1 cellular context compared by ENCODE assay signal in the genomic region with DNA sequence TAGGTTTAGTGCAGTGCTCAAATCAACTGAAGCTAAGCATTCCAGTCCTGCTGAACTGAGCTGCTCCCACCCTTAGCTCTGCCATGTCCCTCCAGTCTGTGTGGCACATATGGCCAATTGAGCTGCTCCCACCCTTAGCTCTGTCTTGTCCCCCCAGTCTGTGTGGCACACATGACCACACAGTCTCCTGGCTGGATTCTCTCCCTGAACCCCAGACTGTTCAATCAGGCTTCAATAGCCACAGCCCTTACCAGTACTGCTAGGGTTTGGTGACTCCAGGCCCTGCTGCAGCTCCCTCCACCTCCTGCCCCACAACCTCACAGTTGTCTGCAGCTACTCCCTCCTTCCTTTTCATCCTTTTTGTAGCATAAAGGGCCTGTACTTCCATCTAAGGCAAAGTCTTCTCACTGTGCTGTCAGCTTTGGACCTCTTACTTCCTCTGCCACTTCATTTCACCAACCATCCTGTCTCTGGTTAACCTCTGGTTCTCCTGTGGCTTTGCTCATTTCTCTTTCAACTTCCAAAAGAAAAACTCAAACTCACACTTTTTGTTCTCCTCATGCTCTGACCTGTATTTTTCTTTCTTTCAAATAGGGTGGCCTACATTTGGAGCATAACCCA.
A peak's percentile ranks its signal among the peaks of the same experiment; 100 is the strongest.
TF ChIP-seq lines count a peak whose summit lies in the region.

No MANE protein-coding gene starts in this region.

TF ChIP-seq in GM12878, 131 proteins besides CTCF, POLR2A, EP300 and RAD21 (continued from another document and continues in another):
- TF ChIP-seq ZNF687 (IDR thresholded peaks at IDR 0.05) = no peak
- no peak for TF ChIP-seq TAF1 (IDR thresholded peaks at IDR 0.05; ENCODE audit: borderline replicate concordance, low read depth, low read length)
- TF ChIP-seq CHD4 (IDR thresholded peaks at IDR 0.05) = no peak
- peak; percentile 51; the same call in 1 of the 2 replicates for TF ChIP-seq CBFB (IDR thresholded peaks at IDR 0.05; ENCODE audit: low read depth)
- TF ChIP-seq NFXL1 (IDR thresholded peaks at IDR 0.05; ENCODE audit: borderline replicate concordance) = no peak
- no peak for TF ChIP-seq SKIL (IDR thresholded peaks at IDR 0.05; ENCODE audit: low read depth, poor library complexity, severe bottlenecking)
- peak; percentile 47 for TF ChIP-seq FOXM1 (IDR thresholded peaks at IDR 0.05; ENCODE audit: low read depth, low read length)
- TF ChIP-seq, protein P1, sequence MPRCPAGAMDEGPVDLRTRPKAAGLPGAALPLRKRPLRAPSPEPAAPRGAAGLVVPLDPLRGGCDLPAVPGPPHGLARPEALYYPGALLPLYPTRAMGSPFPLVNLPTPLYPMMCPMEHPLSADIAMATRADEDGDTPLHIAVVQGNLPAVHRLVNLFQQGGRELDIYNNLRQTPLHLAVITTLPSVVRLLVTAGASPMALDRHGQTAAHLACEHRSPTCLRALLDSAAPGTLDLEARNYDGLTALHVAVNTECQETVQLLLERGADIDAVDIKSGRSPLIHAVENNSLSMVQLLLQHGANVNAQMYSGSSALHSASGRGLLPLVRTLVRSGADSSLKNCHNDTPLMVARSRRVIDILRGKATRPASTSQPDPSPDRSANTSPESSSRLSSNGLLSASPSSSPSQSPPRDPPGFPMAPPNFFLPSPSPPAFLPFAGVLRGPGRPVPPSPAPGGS (IDR thresholded peaks at IDR 0.05; ENCODE audit: borderline replicate concordance, insufficient read depth, low read depth, low read length, poor library complexity, severe bottlenecking) = no peak
- no peak for TF ChIP-seq SMAD1 (IDR thresholded peaks at IDR 0.05; ENCODE audit: low read depth, partially characterized antibody)
- no peak for TF ChIP-seq TCF7 (IDR thresholded peaks at IDR 0.05; ENCODE audit: borderline replicate concordance)
- TF ChIP-seq PAX8 (IDR thresholded peaks at IDR 0.05) = no peak
- no peak for TF ChIP-seq BCLAF1 (IDR thresholded peaks at IDR 0.05)
- TF ChIP-seq RCOR1 (conservative IDR thresholded peaks at IDR 0.05; ENCODE audit: low read depth, low read length) = no peak
- TF ChIP-seq HCFC1 (IDR thresholded peaks at IDR 0.05; ENCODE audit: low read length) = no peak
- TF ChIP-seq EED (IDR thresholded peaks at IDR 0.05; ENCODE audit: low read depth) = peak; percentile 94
- no peak for TF ChIP-seq POLR2AphosphoS2 (IDR thresholded peaks at IDR 0.05; ENCODE audit: low read depth, low read length)
- no peak for TF ChIP-seq SMC3 (IDR thresholded peaks at IDR 0.05; ENCODE audit: borderline replicate concordance, low read length)
- no peak for TF ChIP-seq EZH2 (IDR thresholded peaks at IDR 0.05; ENCODE audit: borderline replicate concordance, control insufficient read depth, low read depth, low read length)
- no peak for TF ChIP-seq ELK1 (IDR thresholded peaks at IDR 0.05; ENCODE audit: low read depth, low read length)
- TF ChIP-seq MYB (IDR thresholded peaks at IDR 0.05; ENCODE audit: borderline replicate concordance, low read depth, low read length) = no peak
- no peak for TF ChIP-seq CHD1 (IDR thresholded peaks at IDR 0.05; ENCODE audit: low read depth, low read length)
- TF ChIP-seq CBX5 (IDR thresholded peaks at IDR 0.05; ENCODE audit: low read depth) = no peak
- TF ChIP-seq, protein P2, sequence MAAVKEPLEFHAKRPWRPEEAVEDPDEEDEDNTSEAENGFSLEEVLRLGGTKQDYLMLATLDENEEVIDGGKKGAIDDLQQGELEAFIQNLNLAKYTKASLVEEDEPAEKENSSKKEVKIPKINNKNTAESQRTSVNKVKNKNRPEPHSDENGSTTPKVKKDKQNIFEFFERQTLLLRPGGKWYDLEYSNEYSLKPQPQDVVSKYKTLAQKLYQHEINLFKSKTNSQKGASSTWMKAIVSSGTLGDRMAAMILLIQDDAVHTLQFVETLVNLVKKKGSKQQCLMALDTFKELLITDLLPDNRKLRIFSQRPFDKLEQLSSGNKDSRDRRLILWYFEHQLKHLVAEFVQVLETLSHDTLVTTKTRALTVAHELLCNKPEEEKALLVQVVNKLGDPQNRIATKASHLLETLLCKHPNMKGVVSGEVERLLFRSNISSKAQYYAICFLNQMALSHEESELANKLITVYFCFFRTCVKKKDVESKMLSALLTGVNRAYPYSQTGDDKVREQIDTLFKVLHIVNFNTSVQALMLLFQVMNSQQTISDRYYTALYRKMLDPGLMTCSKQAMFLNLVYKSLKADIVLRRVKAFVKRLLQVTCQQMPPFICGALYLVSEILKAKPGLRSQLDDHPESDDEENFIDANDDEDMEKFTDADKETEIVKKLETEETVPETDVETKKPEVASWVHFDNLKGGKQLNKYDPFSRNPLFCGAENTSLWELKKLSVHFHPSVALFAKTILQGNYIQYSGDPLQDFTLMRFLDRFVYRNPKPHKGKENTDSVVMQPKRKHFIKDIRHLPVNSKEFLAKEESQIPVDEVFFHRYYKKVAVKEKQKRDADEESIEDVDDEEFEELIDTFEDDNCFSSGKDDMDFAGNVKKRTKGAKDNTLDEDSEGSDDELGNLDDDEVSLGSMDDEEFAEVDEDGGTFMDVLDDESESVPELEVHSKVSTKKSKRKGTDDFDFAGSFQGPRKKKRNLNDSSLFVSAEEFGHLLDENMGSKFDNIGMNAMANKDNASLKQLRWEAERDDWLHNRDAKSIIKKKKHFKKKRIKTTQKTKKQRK (IDR thresholded peaks at IDR 0.05; ENCODE audit: low read depth, low read length) = no peak
- TF ChIP-seq, protein P3, sequence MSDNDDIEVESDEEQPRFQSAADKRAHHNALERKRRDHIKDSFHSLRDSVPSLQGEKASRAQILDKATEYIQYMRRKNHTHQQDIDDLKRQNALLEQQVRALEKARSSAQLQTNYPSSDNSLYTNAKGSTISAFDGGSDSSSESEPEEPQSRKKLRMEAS (IDR thresholded peaks at IDR 0.05; ENCODE audit: low read depth, low read length) = no peak
- no peak for TF ChIP-seq CREB1 (IDR thresholded peaks at IDR 0.05; ENCODE audit: low read depth)
- no peak for TF ChIP-seq SMARCA5 (IDR thresholded peaks at IDR 0.05)
- no peak for TF ChIP-seq NR2C1 (IDR thresholded peaks at IDR 0.05)
- no peak for TF ChIP-seq ZBED1 (IDR thresholded peaks at IDR 0.05; ENCODE audit: borderline replicate concordance)
- peak; percentile 63; the same call in 1 of the 2 replicates for TF ChIP-seq IRF4 (IDR thresholded peaks at IDR 0.05; ENCODE audit: low read depth, low read length)
- no peak for TF ChIP-seq POU2F2 (IDR thresholded peaks at IDR 0.05; ENCODE audit: borderline replicate concordance, low read depth, low read length)
- TF ChIP-seq, protein P4, sequence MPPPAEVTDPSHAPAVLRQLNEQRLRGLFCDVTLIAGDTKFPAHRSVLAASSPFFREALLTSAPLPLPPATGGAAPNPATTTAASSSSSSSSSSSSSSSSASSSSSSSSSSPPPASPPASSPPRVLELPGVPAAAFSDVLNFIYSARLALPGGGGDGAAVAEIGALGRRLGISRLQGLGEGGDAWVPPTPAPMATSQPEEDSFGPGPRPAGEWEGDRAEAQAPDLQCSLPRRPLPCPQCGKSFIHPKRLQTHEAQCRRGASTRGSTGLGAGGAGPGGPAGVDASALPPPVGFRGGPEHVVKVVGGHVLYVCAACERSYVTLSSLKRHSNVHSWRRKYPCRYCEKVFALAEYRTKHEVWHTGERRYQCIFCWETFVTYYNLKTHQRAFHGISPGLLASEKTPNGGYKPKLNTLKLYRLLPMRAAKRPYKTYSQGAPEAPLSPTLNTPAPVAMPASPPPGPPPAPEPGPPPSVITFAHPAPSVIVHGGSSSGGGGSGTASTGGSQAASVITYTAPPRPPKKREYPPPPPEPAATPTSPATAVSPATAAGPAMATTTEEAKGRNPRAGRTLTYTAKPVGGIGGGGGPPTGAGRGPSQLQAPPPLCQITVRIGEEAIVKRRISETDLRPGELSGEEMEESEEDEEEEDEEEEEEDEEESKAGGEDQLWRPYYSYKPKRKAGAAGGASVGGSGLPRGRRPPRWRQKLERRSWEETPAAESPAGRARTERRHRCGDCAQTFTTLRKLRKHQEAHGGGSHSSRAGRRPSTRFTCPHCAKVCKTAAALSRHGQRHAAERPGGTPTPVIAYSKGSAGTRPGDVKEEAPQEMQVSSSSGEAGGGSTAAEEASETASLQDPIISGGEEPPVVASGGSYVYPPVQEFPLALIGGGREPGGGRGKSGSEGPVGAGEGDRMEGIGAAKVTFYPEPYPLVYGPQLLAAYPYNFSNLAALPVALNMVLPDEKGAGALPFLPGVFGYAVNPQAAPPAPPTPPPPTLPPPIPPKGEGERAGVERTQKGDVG (CRISPR knock-in tag; IDR thresholded peaks at IDR 0.05) = no peak
